In genomic region chr2:74860521-74860920, GRCh38 we compare ENCODE assay signal across 24 cellular contexts. TPM values are rescaled to one million over a fixed set of nuclear protein-coding genes. Genes with fewer than 3 reads are reported as not detected.
DNase-seq lines count a peak whose midpoint lies in the region; ATAC-seq and TF ChIP-seq lines count a peak whose summit lies in the region.
"Had no signal": no experiment of that assay in that cellular context is flagged by ENCODE, and none has a peak within 500 bp of the region (broad histone marks: within the 10 kb centered on the region; RNA-seq: fewer than 3 reads in every experiment).

No MANE protein-coding gene starts in this region.

- no peak overlapping the region for H4K8ac ChIP-seq in H9 (replicated peaks; ENCODE audit: insufficient read length, low read depth, low read length)

- no peak overlapping the region for H4K5ac ChIP-seq in H9 (ENCODE audit: insufficient read length, low read depth, low read length)

- no peak overlapping the region for H3T11ph ChIP-seq in H9 (ENCODE audit: low read length)

- no peaks in the 10 kb centered on the region for H3K27me3 Mint-ChIP-seq in H9 (ENCODE audit: low read depth)
- H3K27me3 Mint-ChIP-seq: B cell; CD4-positive, alpha-beta T cell; T-cell had no signal

- no peak overlapping the region for H3K4me3 Mint-ChIP-seq in H9
- H3K4me3 Mint-ChIP-seq: B cell; CD4-positive, alpha-beta T cell; T-cell had no signal

- H3K36me3 Mint-ChIP-seq in H9 (ENCODE audit: insufficient read depth in 1 of 3, low read depth in 3 of 3), result peaks cover 14 to 36% (median 31%) of the 10 kb centered on the region in 3 experiments; a peak in 6 of 7 replicates

- H2AFZ ChIP-seq in H9 (ENCODE audit: low read length), result no peak overlapping the region

- H3K4me3 ChIP-seq in adipocyte (ENCODE audit: low read length) (no peak overlapping the region), fibroblast of villous mesenchyme (ENCODE audit: low read depth, low read length) (no peak overlapping the region), subcutaneous abdominal adipose tissue (ENCODE audit: low read depth in 1 of 5, low read length in 5 of 5) (no peak overlapping the region)
- H3K4me3 ChIP-seq: GM12878 had no signal

- no peaks in the 10 kb centered on the region for H3K9me3 Mint-ChIP-seq in H9
- H3K9me3 Mint-ChIP-seq: CD4-positive, alpha-beta T cell; T-cell had no signal

- H2BK5ac ChIP-seq in H9 (ENCODE audit: insufficient read length, low read length), result no peak overlapping the region

- WGBS in H9 (ENCODE audit: extremely low coverage, insufficient read length, low lambda C conversion rate), result no CpG with 5 or more reads among the region's 3 CpGs

- H2AK5ac ChIP-seq in H9 (ENCODE audit: insufficient read length, low read length), result no peak overlapping the region

- H3K23me2 ChIP-seq in H9 (ENCODE audit: insufficient read length, low read depth, low read length, poor library complexity, severe bottlenecking), result no peaks in the 10 kb centered on the region

- no peak overlapping the region for H4K91ac ChIP-seq in H9 (ENCODE audit: insufficient read length, low read depth, low read length)

- H2BK20ac ChIP-seq in H9 (ENCODE audit: low read depth, low read length, poor library complexity, severe bottlenecking), result no peak overlapping the region

- H3K9ac ChIP-seq in H9 (ENCODE audit: extremely low read depth, insufficient read length, low read length) (no peak overlapping the region), adipocyte (ENCODE audit: low read length) (no peak overlapping the region), subcutaneous abdominal adipose tissue (ENCODE audit: low read length in 5 of 5) (peak overlapping the region in 1 of 5 donors; percentile 2)

- TF ChIP-seq CTCF in H9 (conservative IDR thresholded peaks at IDR 0.05) (no peak), fibroblast of villous mesenchyme (IDR thresholded peaks at IDR 0.05; ENCODE audit: insufficient read depth, low read depth, low read length) (no peak)

- no peak for DNase-seq in H9
- peak; percentile 47 for DNase-seq in adipocyte (ENCODE audit: low read depth)
- peak; percentile 63 for DNase-seq in fibroblast of villous mesenchyme (ENCODE audit: low read depth)
- no peak for DNase-seq in DMS53 (lab: John Stamatoyannopoulos, UW)
- no peak for DNase-seq in NOMO-1 treated with DMSO at 0.1 percent for 48 hours (lab: John Stamatoyannopoulos, UW; ENCODE audit: unreplicated experiment)
- DNase-seq: CD4-positive, alpha-beta T cell; COR-L47; KBM-7; NCI-H1048; NCI-H1436; NCI-H187; NCI-H2081 treated with DMSO at 0.1 percent for 48 hours; NCI-H2171; NCI-H226; NCI-H510A; NCI-H69; SHP77; T-cell had no signal

- no peak overlapping the region for H3K56ac ChIP-seq in H9 (ENCODE audit: insufficient read length, low read depth, low read length)

- H3K4me1 ChIP-seq in H9 (ENCODE audit: insufficient read depth, low read length) (peaks cover 7% of the 10 kb centered on the region; the same call in 1 of the 2 replicates), adipocyte (ENCODE audit: control insufficient read depth, insufficient read depth, low read length) (peaks cover 32% of the 10 kb centered on the region), subcutaneous abdominal adipose tissue (ENCODE audit: control insufficient read depth in 5 of 5, insufficient read depth in 5 of 5, low read length in 5 of 5) (peaks cover 0 to 79% (median 62%) of the 10 kb centered on the region in 5 donors)

- H3K27me3 ChIP-seq in H9 (ENCODE audit: insufficient read depth, low read length), result no peaks in the 10 kb centered on the region
- no peaks in the 10 kb centered on the region for H3K27me3 ChIP-seq in adipocyte (replicated peaks; ENCODE audit: control insufficient read depth, insufficient read depth, low read length)
- H3K27me3 ChIP-seq in subcutaneous abdominal adipose tissue (ENCODE audit: control insufficient read depth in 5 of 5, insufficient read depth in 4 of 5, low read length in 5 of 5), result no peaks in the 10 kb centered on the region

- no peak for ATAC-seq in HG02970 (IDR thresholded peaks at IDR 0.05; ENCODE audit: low FRiP score, unreplicated experiment)
- ATAC-seq: GM12878, Panc1, T-cell had no signal

- peaks cover 71% of the 10 kb centered on the region for H3K36me3 ChIP-seq in adipocyte (ENCODE audit: control insufficient read depth, insufficient read depth, low read length, severe bottlenecking)
- H3K36me3 ChIP-seq in subcutaneous abdominal adipose tissue (ENCODE audit: control insufficient read depth in 5 of 5, insufficient read depth in 5 of 5, low read length in 5 of 5), result peaks cover 4 to 16% (median 10%) of the 10 kb centered on the region in 5 donors

- H3K14ac ChIP-seq in H9 (ENCODE audit: insufficient read depth, low read length), result no peak overlapping the region

- H3K79me2 ChIP-seq in H9 (ENCODE audit: insufficient read depth, low read length), result peaks cover 3% of the 10 kb centered on the region; the same call in 1 of the 2 replicates

- no peak overlapping the region for H2BK12ac ChIP-seq in H9 (ENCODE audit: insufficient read length, low read depth, low read length)

- peak overlapping the region in 2 of 3 experiments; percentile 46 to 83; a peak in 3 of 7 replicates for H3K27ac Mint-ChIP-seq in H9
- H3K27ac Mint-ChIP-seq: B cell; CD4-positive, alpha-beta T cell; T-cell had no signal

- no peak overlapping the region for H3K23ac ChIP-seq in H9 (ENCODE audit: insufficient read length, low read depth, low read length)

- H2BK15ac ChIP-seq in H9 (ENCODE audit: low read depth, low read length), result no peak overlapping the region

- no peaks in the 10 kb centered on the region for H4K20me1 ChIP-seq in H9 (ENCODE audit: control insufficient read depth, insufficient read depth, insufficient read length)

- H3K79me1 ChIP-seq in H9 (ENCODE audit: insufficient read depth, low read depth, low read length, poor library complexity, severe bottlenecking), result no peaks in the 10 kb centered on the region

- H3K18ac ChIP-seq in H9 (ENCODE audit: insufficient read length, low read depth, low read length), result no peak overlapping the region

- H3K4me2 ChIP-seq in H9 (ENCODE audit: insufficient read depth, insufficient read length, low read length), result no peak overlapping the region

- H3K4me1 Mint-ChIP-seq in H9, result peaks cover 35 to 38% of the 10 kb centered on the region in 2 experiments

- H3K27ac ChIP-seq in H9 (ENCODE audit: insufficient read length, low read depth, low read length), result no peak overlapping the region
- H3K27ac ChIP-seq in subcutaneous abdominal adipose tissue (ENCODE audit: low read depth, low read length), result peak overlapping the region; percentile 42
- H3K27ac ChIP-seq: RWPE1 had no signal

- no peaks in the 10 kb centered on the region for H3K9me3 ChIP-seq in H9 (ENCODE audit: control insufficient read depth, low read depth, low read length)
- no peaks in the 10 kb centered on the region for H3K9me3 ChIP-seq in adipocyte (ENCODE audit: control insufficient read depth, low read length)
- no peaks in the 10 kb centered on the region for H3K9me3 ChIP-seq in subcutaneous abdominal adipose tissue (ENCODE audit: control insufficient read depth in 5 of 5, low read length in 5 of 5)

- H2BK120ac ChIP-seq in H9 (ENCODE audit: low read depth, low read length, poor library complexity, severe bottlenecking), result no peak overlapping the region

- no peak overlapping the region for H3K4ac ChIP-seq in H9 (ENCODE audit: low read depth, low read length)

RNA-seq across cellular contexts. Expression of gene HK2, which starts 26.6 kb away (rescaled TPM):
- total RNA-seq in H9 (2021) (51.3 and 54.3 TPM in 2 replicates), fibroblast of villous mesenchyme (15.1 and 31.2 TPM in 2 replicates)

Comparison
In these comparisons a context has a peak if more than half of its experiments do, and no peak if none do; other contexts are left out.
1. DNase-seq: peak in adipocyte (single experiment) and fibroblast of villous mesenchyme (single experiment); none in H9 (single experiment), DMS53 (single experiment) and NOMO-1 treated with DMSO at 0.1 percent for 48 hours (single experiment).